14 cellular contexts compared by ENCODE assay signal in genomic region chr9:137350696-137351584, GRCh38.
"Had no signal": no experiment of that assay in that cellular context is flagged by ENCODE, and none has a peak within 500 bp of the region (broad histone marks: within the 10 kb centered on the region; RNA-seq: fewer than 3 reads in every experiment).

No MANE protein-coding gene starts in this region.

- H3K4me1 ChIP-seq: pancreas, tibial artery had no signal

- H3K27ac Mint-ChIP-seq: activated CD4-positive, alpha-beta T cell treated with anti-CD3 and anti-CD28 coated beads for 36 hours; activated naive CD4-positive, alpha-beta T cell treated with anti-CD3 and anti-CD28 coated beads, Interleukin-2, amount 50 U/mL, for 72 hours; brain; endodermal cell had no signal

- ATAC-seq: activated CD4-positive, alpha-beta T cell treated with anti-CD3 and anti-CD28 coated beads for 36 hours; activated naive CD4-positive, alpha-beta T cell treated with anti-CD3 and anti-CD28 coated beads, Interleukin-2, amount 50 U/mL, for 72 hours; pancreas had no signal

- H3K9me3 ChIP-seq: pancreas had no signal

- H3K36me3 ChIP-seq: pancreas had no signal

- H3K4me1 Mint-ChIP-seq: activated CD4-positive, alpha-beta T cell treated with anti-CD3 and anti-CD28 coated beads for 36 hours; brain; endodermal cell; neural crest cell had no signal

- H3K9me3 Mint-ChIP-seq: activated naive CD4-positive, alpha-beta T cell treated with anti-CD3 and anti-CD28 coated beads, Interleukin-2, amount 50 U/mL, for 72 hours; neural crest cell had no signal

- H3K27me3 ChIP-seq: hepatocyte, pancreas, tibial artery had no signal

- DNase-seq: activated CD4-positive, alpha-beta T cell treated with anti-CD3 and anti-CD28 coated beads for 36 hours; activated T-cell treated with anti-CD3 and anti-CD28 coated beads, Interleukin-2, amount 50 U/mL, for 1 hour; amniotic stem cell; erythroblast; stimulated activated CD4-positive, alpha-beta T cell treated with anti-CD3 and anti-CD28 coated beads, Interleukin-15, amount 100 ng/mL, for 24 hours; stimulated activated CD4-positive, alpha-beta T cell treated with anti-CD3 and anti-CD28 coated beads, Interleukin-4, amount 100 ng/mL, for 24 hours; T-helper 9 cell had no signal

- H3K27ac ChIP-seq: hepatocyte, pancreas, tibial artery had no signal

- H3K4me3 ChIP-seq: hepatocyte, pancreas, tibial artery had no signal

- H3K4me3 Mint-ChIP-seq: activated CD4-positive, alpha-beta T cell treated with anti-CD3 and anti-CD28 coated beads for 36 hours; brain; endodermal cell; neural crest cell had no signal

- H3K79me2 ChIP-seq: hepatocyte had no signal

- H3K4me2 ChIP-seq: hepatocyte had no signal

- H2AFZ ChIP-seq: hepatocyte had no signal

- H3K27me3 Mint-ChIP-seq: activated CD4-positive, alpha-beta T cell treated with anti-CD3 and anti-CD28 coated beads for 36 hours; brain had no signal
